ENCODE assay signal across 12 cellular contexts in the genomic region with DNA sequence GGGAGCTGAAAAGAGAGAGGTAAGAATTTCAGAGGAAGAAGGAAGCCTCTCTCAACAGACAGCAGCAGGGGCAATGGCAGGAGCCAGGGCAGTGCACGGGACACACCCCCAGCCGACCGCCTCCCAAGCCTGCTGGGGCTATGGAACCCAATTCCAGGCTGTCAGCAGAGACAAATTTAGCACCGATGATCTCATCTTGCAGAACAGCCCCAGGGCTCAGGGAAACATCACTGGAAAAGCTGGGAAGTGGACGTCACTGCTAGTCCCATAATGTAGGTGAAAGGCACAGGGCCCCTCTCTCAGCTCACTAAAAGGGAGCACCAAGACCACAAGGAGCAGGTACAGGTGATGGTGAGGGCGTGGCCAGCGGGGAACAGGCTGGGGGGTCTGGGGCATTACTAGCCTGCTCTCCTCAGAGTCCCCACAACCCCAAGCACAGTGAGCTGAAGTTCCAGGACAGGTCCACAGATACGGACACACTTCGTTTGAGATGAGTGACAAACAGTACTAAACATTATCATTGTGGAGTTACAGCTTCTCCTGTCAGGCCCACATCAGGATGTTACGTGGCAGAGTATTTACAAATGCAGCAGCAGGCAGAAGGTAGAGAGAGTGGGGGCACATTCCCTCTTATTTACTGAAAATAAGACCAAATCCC.
DNase-seq lines count a peak whose midpoint lies in the region; ATAC-seq and TF ChIP-seq lines count a peak whose summit lies in the region.
"Had no signal": no experiment of that assay in that cellular context is flagged by ENCODE, and none has a peak within 500 bp of the region (broad histone marks: within the 10 kb centered on the region; RNA-seq: fewer than 3 reads in every experiment).

No MANE protein-coding gene starts in this region.

- H3K36me3 Mint-ChIP-seq in activated CD4-positive, alpha-beta T cell treated with anti-CD3 and anti-CD28 coated beads, Interleukin-2, amount 10 ng/mL, durations not matched to agents 24 days and 14 days (ENCODE audit: low read depth): no peaks in the 10 kb centered on the region
- H3K36me3 Mint-ChIP-seq: neural progenitor cell had no signal

- no peaks in the 10 kb centered on the region for H3K27me3 ChIP-seq in NT2/D1 (ENCODE audit: insufficient read depth, insufficient read length)
- H3K27me3 ChIP-seq in fibroblast of lung (ENCODE audit: control insufficient read depth, insufficient read depth, low read length): no peaks in the 10 kb centered on the region
- H3K27me3 ChIP-seq: neural progenitor cell had no signal

- H3K36me3 ChIP-seq in NT2/D1 (ENCODE audit: insufficient read depth, insufficient read length, low read length) (no peaks in the 10 kb centered on the region), fibroblast of lung (ENCODE audit: control insufficient read depth, insufficient read depth, low read length) (no peaks in the 10 kb centered on the region)
- H3K36me3 ChIP-seq: neural progenitor cell had no signal

- no peaks in the 10 kb centered on the region for H3K9me3 Mint-ChIP-seq in activated CD4-positive, alpha-beta T cell treated with anti-CD3 and anti-CD28 coated beads, Interleukin-2, amount 10 ng/mL, durations not matched to agents 24 days and 14 days
- H3K9me3 Mint-ChIP-seq: activated B cell treated with CpG ODN at 0.5 μM for 24 hours, neural progenitor cell had no signal

- ATAC-seq in GM19463 (IDR thresholded peaks at IDR 0.05; ENCODE audit: unreplicated experiment): no peak

- no peak overlapping the region for H2AFZ ChIP-seq in fibroblast of lung (ENCODE audit: low read length)
- H2AFZ ChIP-seq: neural progenitor cell had no signal

- H3K4me1 ChIP-seq in NT2/D1 (ENCODE audit: insufficient read depth, insufficient read length): peaks cover 8% of the 10 kb centered on the region
- no peaks in the 10 kb centered on the region for H3K4me1 ChIP-seq in fibroblast of lung (ENCODE audit: control insufficient read depth, extremely low read depth, insufficient read depth, low read length)
- H3K4me1 ChIP-seq: Caco-2 had no signal

- H3K9me3 ChIP-seq in NT2/D1 (ENCODE audit: insufficient read depth, low read length) (no peaks in the 10 kb centered on the region), fibroblast of lung (ENCODE audit: control insufficient read depth, insufficient read depth, low read depth, low read length) (no peaks in the 10 kb centered on the region)
- H3K9me3 ChIP-seq: Caco-2 had no signal

- no peak overlapping the region for H3K4me3 Mint-ChIP-seq in activated CD4-positive, alpha-beta T cell treated with anti-CD3 and anti-CD28 coated beads, Interleukin-2, amount 10 ng/mL, durations not matched to agents 24 days and 14 days
- H3K4me3 Mint-ChIP-seq: activated B cell treated with CpG ODN at 0.5 μM for 24 hours, neural progenitor cell had no signal

- no peak overlapping the region for H3K27ac ChIP-seq in fibroblast of lung (ENCODE audit: insufficient read depth, low read length)
- H3K27ac ChIP-seq: neural progenitor cell had no signal

- H3K27ac Mint-ChIP-seq in activated CD4-positive, alpha-beta T cell treated with anti-CD3 and anti-CD28 coated beads, Interleukin-2, amount 10 ng/mL, durations not matched to agents 24 days and 14 days: no peak overlapping the region
- H3K27ac Mint-ChIP-seq: activated B cell treated with CpG ODN at 0.5 μM for 24 hours, neural progenitor cell had no signal

- H3K9ac ChIP-seq in NT2/D1 (ENCODE audit: insufficient read length, low read depth) (no peak overlapping the region), fibroblast of lung (ENCODE audit: insufficient read depth, low read length) (no peak overlapping the region)
- H3K9ac ChIP-seq: neural progenitor cell had no signal

- H3K79me2 ChIP-seq in fibroblast of lung (ENCODE audit: control insufficient read depth, insufficient read depth, low read length): no peaks in the 10 kb centered on the region

- DNase-seq in COLO668 (lab: John Stamatoyannopoulos, UW; ENCODE audit: unreplicated experiment) (peak; percentile 81), NT2/D1 (ENCODE audit: low read depth, low spot score) (peak; percentile 22), fibroblast of lung (ENCODE audit: low read depth in 2 of 2) (peak; percentile 70 to 72), occipital lobe (lab: John Stamatoyannopoulos, UW) (peak; percentile 17), HCEC 1CT (no peak), GM10248 (ENCODE audit: extremely low spot score) (no peak)
- DNase-seq in activated CD4-positive, alpha-beta T cell treated with anti-CD3 and anti-CD28 coated beads, Interleukin-2, amount 10 ng/mL, durations not matched to agents 24 days and 14 days: no peak
- DNase-seq: activated B cell treated with CpG ODN at 0.5 μM for 24 hours, Caco-2, NCI-H524 treated with DMSO at 0.1 percent for 48 hours had no signal

- CTCF ChIA-PET in GM10248 (lab: Yijun Ruan, JAX): no interaction called here

- no peaks in the 10 kb centered on the region for H4K20me1 ChIP-seq in fibroblast of lung (ENCODE audit: control insufficient read depth, extremely low read depth, insufficient read depth, low read length)

- POLR2A ChIA-PET in GM10248 (lab: Yijun Ruan, JAX): no interaction called here

- peaks cover 40% of the 10 kb centered on the region for H3K27me3 Mint-ChIP-seq in activated CD4-positive, alpha-beta T cell treated with anti-CD3 and anti-CD28 coated beads, Interleukin-2, amount 10 ng/mL, durations not matched to agents 24 days and 14 days

- TF ChIP-seq CTCF in fibroblast of lung (conservative IDR thresholded peaks at IDR 0.05 in 1 of 2, IDR thresholded peaks at IDR 0.05 in 1 of 2; ENCODE audit: low read depth in 1 of 2, low read length in 2 of 2) (no peak), GM10248 (IDR thresholded peaks at IDR 0.05; ENCODE audit: control extremely low read depth, extremely low read depth, low read depth, missing control alignments) (no peak)

- H3K4me1 Mint-ChIP-seq in activated CD4-positive, alpha-beta T cell treated with anti-CD3 and anti-CD28 coated beads, Interleukin-2, amount 10 ng/mL, durations not matched to agents 24 days and 14 days: peaks cover 46% of the 10 kb centered on the region
- H3K4me1 Mint-ChIP-seq: activated B cell treated with CpG ODN at 0.5 μM for 24 hours had no signal

- intact Hi-C loops in activated CD4-positive, alpha-beta T cell treated with anti-CD3 and anti-CD28 coated beads, Interleukin-2, amount 10 ng/mL, durations not matched to agents 24 days and 14 days (cut with micrococcal nuclease): no loop called here

- H3K4me2 ChIP-seq in fibroblast of lung (ENCODE audit: extremely low read depth, insufficient read depth, low read length): no peak overlapping the region
- H3K4me2 ChIP-seq: neural progenitor cell had no signal

- no peak overlapping the region for H3K4me3 ChIP-seq in NT2/D1 (ENCODE audit: insufficient read length, low read depth)
- H3K4me3 ChIP-seq in fibroblast of lung (replicated peaks in 1 of 4; ENCODE audit: control extremely low read depth in 1 of 4, insufficient read depth in 1 of 4, low read depth in 3 of 4, low read length in 4 of 4): no peak overlapping the region
- H3K4me3 ChIP-seq: neural progenitor cell had no signal

Comparison
In these comparisons a context has a peak if more than half of its experiments do, and no peak if none do; other contexts are left out.
1. DNase-seq: peak in COLO668 (single experiment), NT2/D1 (single experiment), fibroblast of lung (2 of 2) and occipital lobe (single experiment); none in activated CD4-positive, alpha-beta T cell treated with anti-CD3 and anti-CD28 coated beads, Interleukin-2, amount 10 ng/mL, durations not matched to agents 24 days and 14 days (single experiment), HCEC 1CT (single experiment) and GM10248 (single experiment).